ENCODE assay signal across 18 cellular contexts in the genomic region with DNA sequence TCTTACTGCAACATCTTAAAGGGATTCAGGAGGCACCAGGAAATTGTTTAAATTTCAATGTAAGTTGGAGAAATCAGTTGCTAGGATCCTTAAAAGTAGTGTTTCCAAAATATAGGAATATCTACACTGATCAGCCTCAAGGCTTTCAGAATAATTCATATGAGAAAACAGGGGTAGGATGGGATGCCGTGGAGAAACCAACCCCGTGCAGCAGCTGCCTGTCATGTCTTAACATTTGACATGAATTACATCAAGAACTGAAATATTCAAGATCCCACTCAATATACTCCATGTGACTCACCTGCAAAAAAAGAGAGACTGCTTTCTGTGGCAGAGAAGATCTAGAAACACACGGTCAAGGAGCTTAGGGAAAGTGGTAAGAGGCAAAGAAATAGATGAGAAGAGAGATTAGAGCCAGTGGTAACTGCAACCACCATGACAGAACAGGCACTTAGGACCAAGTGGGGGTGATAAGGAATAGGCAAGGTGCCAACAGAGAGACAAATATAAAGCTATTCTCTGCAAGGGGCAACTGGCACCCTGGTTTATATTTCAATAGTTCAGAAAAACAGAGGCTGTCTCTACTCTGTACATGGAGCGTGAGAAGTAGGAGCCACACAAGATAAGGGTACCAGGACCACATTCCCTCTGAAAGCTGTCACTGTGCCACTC.
"Had no signal": no experiment of that assay in that cellular context is flagged by ENCODE, and none has a peak within 500 bp of the region (broad histone marks: within the 10 kb centered on the region; RNA-seq: fewer than 3 reads in every experiment).

No MANE protein-coding gene starts in this region.

- ATAC-seq: activated CD8-positive, alpha-beta T cell treated with anti-CD3 and anti-CD28 coated beads for 36 hours; gastroesophageal sphincter; left lobe of liver; mucosa of descending colon; naive thymus-derived CD4-positive, alpha-beta T cell had no signal

- H3K27me3 Mint-ChIP-seq: activated CD8-positive, alpha-beta T cell treated with anti-CD3 and anti-CD28 coated beads for 36 hours; activated naive CD8-positive, alpha-beta T cell treated with anti-CD3 and anti-CD28 coated beads, Interleukin-2, amount 10 ng/mL, durations not matched to agents 7 days and 5 days; memory B cell; naive thymus-derived CD4-positive, alpha-beta T cell had no signal

- H3K36me3 Mint-ChIP-seq: memory B cell had no signal

- H3K4me1 Mint-ChIP-seq: memory B cell had no signal

- H3K4me3 Mint-ChIP-seq: activated CD8-positive, alpha-beta T cell treated with anti-CD3 and anti-CD28 coated beads for 36 hours; activated naive CD8-positive, alpha-beta T cell treated with anti-CD3 and anti-CD28 coated beads, Interleukin-2, amount 10 ng/mL, durations not matched to agents 7 days and 5 days; activated T-cell treated with anti-CD3 and anti-CD28 coated beads, Interleukin-2, amount 50 U/mL, for 72 hours; memory B cell; naive thymus-derived CD4-positive, alpha-beta T cell had no signal

- H3K27ac Mint-ChIP-seq: activated CD8-positive, alpha-beta T cell treated with anti-CD3 and anti-CD28 coated beads for 36 hours; activated naive CD8-positive, alpha-beta T cell treated with anti-CD3 and anti-CD28 coated beads, Interleukin-2, amount 10 ng/mL, durations not matched to agents 7 days and 5 days; activated T-cell treated with anti-CD3 and anti-CD28 coated beads, Interleukin-2, amount 50 U/mL, for 72 hours; memory B cell had no signal

- DNase-seq: activated CD8-positive, alpha-beta T cell treated with anti-CD3 and anti-CD28 coated beads for 36 hours; activated gamma-delta T cell; activated naive CD8-positive, alpha-beta T cell treated with anti-CD3 and anti-CD28 coated beads, Interleukin-2, amount 10 ng/mL, durations not matched to agents 7 days and 5 days; activated T-cell treated with anti-CD3 and anti-CD28 coated beads, Interleukin-2, amount 50 U/mL, for 72 hours; brain microvascular endothelial cell; cerebellar nuclear complex; effector CD8-positive, alpha-beta T cell; mucosa of descending colon; naive thymus-derived CD4-positive, alpha-beta T cell; stimulated activated CD4-positive, alpha-beta T cell treated with anti-CD3 and anti-CD28 coated beads, Interleukin-12 subunit alpha, Interleukin-12 subunit beta, amount 100 ng/mL, for 4 hours; stimulated activated CD4-positive, alpha-beta T cell treated with anti-CD3 and anti-CD28 coated beads, Interleukin-2, amount 100 ng/mL, for 24 hours; substantia nigra; T-helper 9 cell; transverse colon; WERI-Rb-1 had no signal

- H3K9me3 Mint-ChIP-seq: memory B cell had no signal
